In the genomic region with DNA sequence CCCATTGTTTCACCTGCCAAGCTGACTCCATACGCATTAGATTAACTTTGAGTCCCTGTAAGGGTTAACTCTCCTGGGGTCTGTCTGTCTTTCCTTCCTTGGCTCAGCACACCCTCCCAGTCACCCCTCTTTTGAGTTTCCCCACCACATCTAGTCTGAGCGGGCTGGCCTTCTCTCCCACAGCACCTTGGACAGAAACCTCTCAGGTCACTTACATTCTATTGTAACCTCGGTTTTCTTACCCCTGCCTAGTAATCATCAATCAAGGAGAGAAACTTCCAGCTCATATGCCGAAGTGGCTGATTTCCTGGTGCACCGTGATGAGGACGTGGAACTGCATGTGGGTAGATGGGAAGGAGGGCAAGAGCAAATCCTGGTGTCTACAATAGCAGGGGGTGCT, we compare ENCODE assay signal across 17 cellular contexts.
"Had no signal": no experiment of that assay in that cellular context is flagged by ENCODE, and none has a peak within 500 bp of the region (broad histone marks: within the 10 kb centered on the region; RNA-seq: fewer than 3 reads in every experiment).

No MANE protein-coding gene starts in this region.

- DNase-seq: effector memory CD8-positive, alpha-beta T cell; esophagus squamous epithelium; foreskin fibroblast; naive thymus-derived CD4-positive, alpha-beta T cell; posterior cingulate gyrus; spleen; stimulated activated CD4-positive, alpha-beta T cell treated with anti-CD3 and anti-CD28 coated beads, Interleukin-15, amount 100 ng/mL, for 24 hours; stimulated activated CD4-positive, alpha-beta T cell treated with anti-CD3 and anti-CD28 coated beads, Interleukin-1b, Interleukin-23, amount 100 ng/mL, for 48 hours; stimulated activated CD4-positive, alpha-beta T cell treated with anti-CD3 and anti-CD28 coated beads, Interleukin-4, amount 100 ng/mL, for 24 hours; tibial artery; upper lobe of right lung had no signal

- H3K4me1 Mint-ChIP-seq: naive thymus-derived CD4-positive, alpha-beta T cell; stimulated activated memory B cell treated with anti-CD40 and anti-IgM and Interleukin-4, amounts not matched to agents 10 μg/mL and 1 μg/mL and 100 μg/mL, for 72 hours had no signal

- H3K27ac ChIP-seq: esophagus squamous epithelium, neutrophil, spleen, tibial artery, upper lobe of right lung, vagina had no signal

- H3K36me3 Mint-ChIP-seq: naive thymus-derived CD4-positive, alpha-beta T cell; stimulated activated memory B cell treated with anti-CD40 and anti-IgM and Interleukin-4, amounts not matched to agents 10 μg/mL and 1 μg/mL and 100 μg/mL, for 72 hours had no signal

- H3K9me3 ChIP-seq: esophagus squamous epithelium, neutrophil, spleen, tibial artery, upper lobe of right lung, vagina had no signal

- ATAC-seq: effector memory CD8-positive, alpha-beta T cell; naive thymus-derived CD4-positive, alpha-beta T cell; sciatic nerve; stimulated activated memory B cell treated with anti-CD40 and anti-IgM and Interleukin-4, amounts not matched to agents 10 μg/mL and 1 μg/mL and 100 μg/mL, for 72 hours; upper lobe of right lung had no signal

- H3K27me3 ChIP-seq: esophagus squamous epithelium, neutrophil, spleen, tibial artery, upper lobe of right lung, vagina had no signal

- H3K36me3 ChIP-seq: esophagus squamous epithelium, neutrophil, spleen, tibial artery, upper lobe of right lung, vagina had no signal

- H3K27ac Mint-ChIP-seq: dendritic cell treated with granulocyte-macrophage colony-stimulating factor and Interleukin-4, amounts not matched to agents 40 ng/mL and 50 ng/mL, for 4 days; effector memory CD8-positive, alpha-beta T cell; naive thymus-derived CD4-positive, alpha-beta T cell; stimulated activated memory B cell treated with anti-CD40 and anti-IgM and Interleukin-4, amounts not matched to agents 10 μg/mL and 1 μg/mL and 100 μg/mL, for 72 hours; stimulated activated naive CD8-positive, alpha-beta T cell treated with anti-CD3 and anti-CD28 coated beads, Interleukin-15, Interleukin-2, amounts not matched to agents 100 ng/mL and 50 ng/mL, for 24 hours had no signal

- H3K4me3 ChIP-seq: esophagus squamous epithelium, spleen, tibial artery, upper lobe of right lung, vagina had no signal

- H3K27me3 Mint-ChIP-seq: dendritic cell treated with granulocyte-macrophage colony-stimulating factor and Interleukin-4, amounts not matched to agents 40 ng/mL and 50 ng/mL, for 4 days; effector memory CD8-positive, alpha-beta T cell; stimulated activated memory B cell treated with anti-CD40 and anti-IgM and Interleukin-4, amounts not matched to agents 10 μg/mL and 1 μg/mL and 100 μg/mL, for 72 hours; stimulated activated naive CD8-positive, alpha-beta T cell treated with anti-CD3 and anti-CD28 coated beads, Interleukin-15, Interleukin-2, amounts not matched to agents 100 ng/mL and 50 ng/mL, for 24 hours had no signal

- H3K4me3 Mint-ChIP-seq: dendritic cell treated with granulocyte-macrophage colony-stimulating factor and Interleukin-4, amounts not matched to agents 40 ng/mL and 50 ng/mL, for 4 days; effector memory CD8-positive, alpha-beta T cell; naive thymus-derived CD4-positive, alpha-beta T cell; stimulated activated memory B cell treated with anti-CD40 and anti-IgM and Interleukin-4, amounts not matched to agents 10 μg/mL and 1 μg/mL and 100 μg/mL, for 72 hours; stimulated activated naive CD8-positive, alpha-beta T cell treated with anti-CD3 and anti-CD28 coated beads, Interleukin-15, Interleukin-2, amounts not matched to agents 100 ng/mL and 50 ng/mL, for 24 hours had no signal

- H3K4me1 ChIP-seq: esophagus squamous epithelium, spleen, tibial artery, upper lobe of right lung, vagina had no signal

- H3K9me3 Mint-ChIP-seq: dendritic cell treated with granulocyte-macrophage colony-stimulating factor and Interleukin-4, amounts not matched to agents 40 ng/mL and 50 ng/mL, for 4 days; stimulated activated memory B cell treated with anti-CD40 and anti-IgM and Interleukin-4, amounts not matched to agents 10 μg/mL and 1 μg/mL and 100 μg/mL, for 72 hours had no signal
